In genomic region chr9:105073147-105073546, GRCh38 we compare ENCODE assay signal across 15 cellular contexts.
"Had no signal": no experiment of that assay in that cellular context is flagged by ENCODE, and none has a peak within 500 bp of the region (broad histone marks: within the 10 kb centered on the region; RNA-seq: fewer than 3 reads in every experiment).

No MANE protein-coding gene starts in this region.

- H3K36me3 ChIP-seq: cardiac muscle cell, esophagus squamous epithelium, neural progenitor cell, ovary had no signal

- H3K4me1 ChIP-seq: esophagus squamous epithelium, neural progenitor cell, testis had no signal

- H3K4me3 ChIP-seq: cardiac muscle cell, esophagus squamous epithelium, neural progenitor cell, ovary, psoas muscle, skin epidermis, testis had no signal

- H3K9ac ChIP-seq: neural progenitor cell had no signal

- H3K27me3 ChIP-seq: cardiac muscle cell, esophagus squamous epithelium, neural progenitor cell, ovary, testis had no signal

- ATAC-seq: effector memory CD8-positive, alpha-beta T cell; naive thymus-derived CD4-positive, alpha-beta T cell; psoas muscle; right cardiac atrium; stimulated activated naive CD8-positive, alpha-beta T cell treated with anti-CD3 and anti-CD28 coated beads, Interleukin-15, amount 100 ng/mL, for 72 hours had no signal

- H3K27ac ChIP-seq: cardiac muscle cell, esophagus squamous epithelium, neural progenitor cell, ovary, psoas muscle, testis had no signal

- H2AFZ ChIP-seq: neural progenitor cell had no signal

- DNase-seq: activated CD4-positive, alpha-beta T cell treated with anti-CD3 and anti-CD28 coated beads, Interleukin-2, amount 50 U/mL, for 4 hours; amniotic stem cell; effector memory CD8-positive, alpha-beta T cell; esophagus squamous epithelium; naive thymus-derived CD4-positive, alpha-beta T cell; ovary; psoas muscle; right cardiac atrium; stimulated activated CD4-positive, alpha-beta T cell treated with anti-CD3 and anti-CD28 coated beads, Interleukin-15, amount 100 ng/mL, for 24 hours; stimulated activated CD4-positive, alpha-beta T cell treated with anti-CD3 and anti-CD28 coated beads, Interleukin-2, amount 100 ng/mL, for 48 hours; stimulated activated naive CD8-positive, alpha-beta T cell treated with anti-CD3 and anti-CD28 coated beads, Interleukin-15, amount 100 ng/mL, for 72 hours; testis had no signal

- H3K4me2 ChIP-seq: neural progenitor cell had no signal

- H3K9me3 ChIP-seq: esophagus squamous epithelium, ovary, psoas muscle, testis had no signal
